ENCODE assay signal across 22 cellular contexts in genomic region chr7:16589895-16590294, GRCh38.
"Had no signal": no experiment of that assay in that cellular context is flagged by ENCODE, and none has a peak within 500 bp of the region (broad histone marks: within the 10 kb centered on the region; RNA-seq: fewer than 3 reads in every experiment).

No MANE protein-coding gene starts in this region.

- H3K4me3 ChIP-seq: breast epithelium had no signal

- H3K27ac ChIP-seq: breast epithelium, WERI-Rb-1 had no signal

- H3K9me3 ChIP-seq: breast epithelium, SK-N-SH had no signal

- H3K27me3 ChIP-seq: breast epithelium had no signal

- DNase-seq: activated CD4-positive, alpha-beta T cell treated with anti-CD3 and anti-CD28 coated beads for 4 hours; activated CD8-positive, alpha-beta memory T cell treated with anti-CD3 and anti-CD28 coated beads, Interleukin-2, amount 50 U/mL, for 4 hours; activated CD8-positive, alpha-beta T cell treated with anti-CD3 and anti-CD28 coated beads for 36 hours; activated gamma-delta T cell treated with Interleukin-2 at 50 U/mL for 16 hours; activated naive CD4-positive, alpha-beta T cell treated with anti-CD3 and anti-CD28 coated beads, Interleukin-2, amount 50 U/mL, for 16 hours; activated T-cell treated with anti-CD3 and anti-CD28 coated beads, Interleukin-2, amount 50 U/mL, for 72 hours; aorta; caudate nucleus; NCI-H1048; NCI-H1930; NCI-H2171; NCI-H2227 treated with DMSO at 0.1 percent for 48 hours; NCI-H446 treated with DMSO at 0.1 percent for 48 hours; NCI-H526; NCI-H774; SK-N-SH; T-helper 1 cell; WERI-Rb-1 had no signal

- H3K4me2 ChIP-seq: SK-N-SH had no signal

- H3K9me2 ChIP-seq: SK-N-SH had no signal

- H3K9ac ChIP-seq: SK-N-SH had no signal

- H3K4me1 ChIP-seq: breast epithelium had no signal

- H3K36me3 ChIP-seq: breast epithelium, WERI-Rb-1 had no signal

- ATAC-seq: activated CD4-positive, CD25-positive, alpha-beta regulatory T cell treated with anti-CD3 and anti-CD28 coated beads, Interleukin-2, amount 50 U/mL, for 24 hours; activated CD8-positive, alpha-beta T cell treated with anti-CD3 and anti-CD28 coated beads for 36 hours; activated T-cell treated with anti-CD3 and anti-CD28 coated beads, Interleukin-2, amount 50 U/mL, for 72 hours; Panc1; Right ventricle myocardium inferior had no signal
